ENCODE assay signal across 1 cellular context in genomic region chr19:47225746-47226425, GRCh38.
TF ChIP-seq lines count a peak whose summit lies in the region.

No MANE protein-coding gene starts in this region.

TF ChIP-seq in SK-N-SH, 30 proteins besides CTCF, POLR2A, EP300 and RAD21 (continued from another document):
- TF ChIP-seq ZBTB33 (IDR thresholded peaks at IDR 0.05; ENCODE audit: borderline replicate concordance, low read depth): peak; percentile 73; the same call in 1 of the 2 replicates
- peak; percentile 94; the same call in 1 of the 2 replicates for TF ChIP-seq MEF2A (IDR thresholded peaks at IDR 0.05; ENCODE audit: borderline replicate concordance, low read depth)
- TF ChIP-seq JUND (IDR thresholded peaks at IDR 0.05): peak; percentile 47; the same call in 1 of the 2 replicates
- no peak for TF ChIP-seq SMC3 (IDR thresholded peaks at IDR 0.05; ENCODE audit: low read depth, low read length)
- TF ChIP-seq TCF12 (IDR thresholded peaks at IDR 0.05): no peak
- no peak for TF ChIP-seq YY1 (IDR thresholded peaks at IDR 0.05; ENCODE audit: low read depth)
- peak; percentile 94 for TF ChIP-seq TAF1 (IDR thresholded peaks at IDR 0.05; ENCODE audit: borderline replicate concordance, low read depth, low read length)
- no peak for TF ChIP-seq IRF3 (IDR thresholded peaks at IDR 0.05; ENCODE audit: low read depth, low read length)
- peak; percentile 12; the same call in 1 of the 2 replicates for TF ChIP-seq RCOR1 (IDR thresholded peaks at IDR 0.05; ENCODE audit: low read length)
- TF ChIP-seq REST (IDR thresholded peaks at IDR 0.05; ENCODE audit: low read depth, low read length): peak; percentile 74
- TF ChIP-seq POLR2AphosphoS5 (IDR thresholded peaks at IDR 0.05; ENCODE audit: low read depth, low read length): peak; percentile 99
- TF ChIP-seq MAX (IDR thresholded peaks at IDR 0.05; ENCODE audit: low read depth): no peak
- no peak for TF ChIP-seq FOXJ3 (CRISPR knock-in tag; IDR thresholded peaks at IDR 0.05)
- TF ChIP-seq SIN3A (IDR thresholded peaks at IDR 0.05; ENCODE audit: borderline replicate concordance, low read depth, low read length): peak; percentile 96; the same call in 1 of the 2 replicates
- no peak for TF ChIP-seq GABPA (IDR thresholded peaks at IDR 0.05; ENCODE audit: low read depth)
- no peak for TF ChIP-seq ELF1 (IDR thresholded peaks at IDR 0.05)
- TF ChIP-seq NFIC (IDR thresholded peaks at IDR 0.05; ENCODE audit: borderline replicate concordance): no peak
- TF ChIP-seq USF1 (IDR thresholded peaks at IDR 0.05; ENCODE audit: borderline replicate concordance, low read depth): 0 out of 2 replicates have a peak, but pooled peaks have one; percentile 5
- no peak for TF ChIP-seq RFX5 (IDR thresholded peaks at IDR 0.05; ENCODE audit: low read length)
